8 cellular contexts compared by ENCODE assay signal in genomic region chr10:123995461-123996131, GRCh38.
A peak's percentile ranks its signal among the peaks of the same experiment; 100 is the strongest.
DNase-seq lines count a peak whose midpoint lies in the region; ATAC-seq and TF ChIP-seq lines count a peak whose summit lies in the region.

No MANE protein-coding gene starts in this region.

- H3K4me2 ChIP-seq in Loucy (ENCODE audit: low read depth, low read length, poor library complexity, severe bottlenecking) = no peak overlapping the region

- H3K27ac ChIP-seq in AG04450 (ENCODE audit: low read depth, low read length) (peak overlapping the region; percentile 93), right cardiac atrium (ENCODE audit: low read length) (no peak overlapping the region)

- no peaks in the 10 kb centered on the region for H3K36me3 ChIP-seq in Loucy (ENCODE audit: insufficient read depth, low read length)
- no peaks in the 10 kb centered on the region for H3K36me3 ChIP-seq in adipocyte (ENCODE audit: control insufficient read depth, insufficient read depth, low read length, severe bottlenecking)

- H3K4me1 ChIP-seq in Loucy (ENCODE audit: insufficient read depth, low read length, poor library complexity, severe bottlenecking) (no peaks in the 10 kb centered on the region), adipocyte (ENCODE audit: control insufficient read depth, insufficient read depth, low read length) (peaks cover 44% of the 10 kb centered on the region), right cardiac atrium (ENCODE audit: control insufficient read depth, insufficient read depth, low read length) (no peaks in the 10 kb centered on the region)

- WGBS in right cardiac atrium = 9% methylated on average over 27 of the region's 27 CpGs

- H3K9me2 ChIP-seq in Loucy (replicated peaks; ENCODE audit: low read depth, low read length) = no peaks in the 10 kb centered on the region

- intact Hi-C loops in right cardiac atrium (cut with DNase I) = loop anchor here (2.0 to 5.0 kb wide), 3 partner anchors 272 to 397 kb away; no protein-coding TSS in a partner anchor

- no peaks in the 10 kb centered on the region for H3K79me2 ChIP-seq in Loucy (ENCODE audit: insufficient read depth, low read length)

- H3K27me3 ChIP-seq in AG04450 (ENCODE audit: control insufficient read depth, insufficient read depth, low read length) (peaks cover 5% of the 10 kb centered on the region), Loucy (ENCODE audit: insufficient read depth, low read length, poor library complexity, severe bottlenecking) (no peaks in the 10 kb centered on the region), adipocyte (replicated peaks; ENCODE audit: control insufficient read depth, insufficient read depth, low read length) (peaks cover 26% of the 10 kb centered on the region), right cardiac atrium (ENCODE audit: control insufficient read depth, insufficient read depth) (no peaks in the 10 kb centered on the region)

- H3K4me3 ChIP-seq in AG04450 (ENCODE audit: low read depth, low read length) (peak overlapping the region; percentile 39), GM12864 (ENCODE audit: low read depth, low read length) (no peak overlapping the region), Loucy (ENCODE audit: low read length, poor library complexity, severe bottlenecking) (no peak overlapping the region), adipocyte (ENCODE audit: low read length) (peak overlapping the region; percentile 75), right cardiac atrium (ENCODE audit: low read length) (peak overlapping the region; percentile 2)

- DNase-seq in AG04450 (ENCODE audit: low read depth, low spot score) (peak; percentile 55), GM12864 (ENCODE audit: low read depth) (no peak), adipocyte (ENCODE audit: low read depth) (peak; percentile 90), right cardiac atrium (peak; percentile 50 to 75 (median 71)), renal cortical epithelial cell (ENCODE audit: low read depth) (peak; percentile 40)

- H3K9ac ChIP-seq in Loucy (ENCODE audit: low read depth, low read length, poor library complexity, severe bottlenecking) (no peak overlapping the region), adipocyte (ENCODE audit: low read length) (peak overlapping the region; percentile 83)

- H3F3A ChIP-seq in Loucy (ENCODE audit: low read depth) = no peaks in the 10 kb centered on the region

- POLR2A ChIA-PET in AG04450 (lab: Yijun Ruan, JAX) = interaction anchor here (0.6 kb wide), 1 partner anchor 393 kb away, joined by 3 read pairs; no protein-coding TSS in a partner anchor

- CTCF ChIA-PET in AG04450 (lab: Charles Lee) = interaction anchor here (0.7 to 9.2 kb wide), 12 partner anchors 17 to 409 kb away, joined by 3 to 319 read pairs (median 4); no protein-coding TSS in a partner anchor

- no peaks in the 10 kb centered on the region; the same call in 1 of the 2 replicates for H3K9me3 ChIP-seq in AG04450 (ENCODE audit: control insufficient read depth, insufficient read depth, low read length)
- no peaks in the 10 kb centered on the region for H3K9me3 ChIP-seq in Loucy (ENCODE audit: insufficient read depth, low read depth, low read length)
- no peaks in the 10 kb centered on the region for H3K9me3 ChIP-seq in adipocyte (ENCODE audit: control insufficient read depth, low read length)
- no peaks in the 10 kb centered on the region for H3K9me3 ChIP-seq in right cardiac atrium (ENCODE audit: control insufficient read depth, low read length)

- ATAC-seq in right cardiac atrium (peak; percentile 49 to 61), GM19463 (IDR thresholded peaks at IDR 0.05; ENCODE audit: unreplicated experiment) (no peak), HG03097 (IDR thresholded peaks at IDR 0.05; ENCODE audit: low FRiP score, unreplicated experiment) (no peak)

- no peak overlapping the region for H2AFZ ChIP-seq in Loucy (ENCODE audit: low read length)

- H4K20me1 ChIP-seq in Loucy (ENCODE audit: insufficient read depth, low read length, poor library complexity, severe bottlenecking) = no peaks in the 10 kb centered on the region

- peak; percentile 33 for TF ChIP-seq CTCF in AG04450 (IDR thresholded peaks at IDR 0.05; ENCODE audit: low read depth, low read length)
- TF ChIP-seq CTCF in GM12864 (IDR thresholded peaks at IDR 0.05; ENCODE audit: low read depth, low read length, missing control alignments) = peak; percentile 76
- TF ChIP-seq CTCF in Loucy (conservative IDR thresholded peaks at IDR 0.05; ENCODE audit: low read length) = peak; percentile 51

Comparison
In these comparisons a context has a peak if more than half of its experiments do, and no peak if none do; other contexts are left out.
1. H3K4me3 ChIP-seq: peak in AG04450 (single experiment), adipocyte (single experiment) and right cardiac atrium (single experiment); none in GM12864 (single experiment) and Loucy (single experiment).
2. ATAC-seq: peak in right cardiac atrium (2 of 2); none in GM19463 (single experiment) and HG03097 (single experiment).
3. Peak in every context shown above with its lines, with median percentiles within 50 percentile points of each other: CTCF ChIP-seq.